Comparison of ENCODE assay signal across 12 cellular contexts in genomic region chr19:17108453-17108784, GRCh38. TPM values are rescaled to one million over a fixed set of nuclear protein-coding genes. Genes with fewer than 3 reads are reported as not detected.
A peak's percentile ranks its signal among the peaks of the same experiment; 100 is the strongest.
DNase-seq lines count a peak whose midpoint lies in the region; ATAC-seq and TF ChIP-seq lines count a peak whose summit lies in the region.
"Had no signal": no experiment of that assay in that cellular context is flagged by ENCODE, and none has a peak within 500 bp of the region (broad histone marks: within the 10 kb centered on the region; RNA-seq: fewer than 3 reads in every experiment).

No MANE protein-coding gene starts in this region.

- H3K27me3 ChIP-seq in DOHH2 (ENCODE audit: control insufficient read depth, low read length) (no peaks in the 10 kb centered on the region), left lung (no peaks in the 10 kb centered on the region)

- no peaks in the 10 kb centered on the region; the same call in 1 of the 2 replicates for H3F3A ChIP-seq in DOHH2 (ENCODE audit: control insufficient read depth, insufficient read depth)

- H3K9me3 ChIP-seq in DOHH2 (ENCODE audit: control insufficient read depth, insufficient read depth, low read length), result no peaks in the 10 kb centered on the region
- no peaks in the 10 kb centered on the region for H3K9me3 ChIP-seq in left lung
- H3K9me3 ChIP-seq: HAP-1 had no signal

- H3K9me2 ChIP-seq in DOHH2 (replicated peaks; ENCODE audit: control insufficient read depth, low read length), result no peaks in the 10 kb centered on the region

- peaks cover 74% of the 10 kb centered on the region for H3K4me1 ChIP-seq in DOHH2 (ENCODE audit: control insufficient read depth, low read length)
- peaks cover 5 to 93% of the 10 kb centered on the region in 2 donors for H3K4me1 ChIP-seq in left lung
- H3K4me1 ChIP-seq: HAP-1 had no signal

- H3K4me3 Mint-ChIP-seq in stimulated activated effector memory CD8-positive, alpha-beta T cell treated with anti-CD3 and anti-CD28 coated beads, Interleukin-12 subunit alpha, Interleukin-12 subunit beta, amount 100 ng/mL, for 72 hours, result no peak overlapping the region

- DNase-seq in left lung (no peak), NCI-H2196 treated with DMSO at 0.1 percent for 48 hours (lab: John Stamatoyannopoulos, UW; ENCODE audit: unreplicated experiment) (no peak), OCI-M1 (lab: John Stamatoyannopoulos, UW) (no peak), left colon (no peak)
- DNase-seq in stimulated activated effector memory CD8-positive, alpha-beta T cell treated with anti-CD3 and anti-CD28 coated beads, Interleukin-12 subunit alpha, Interleukin-12 subunit beta, amount 100 ng/mL, for 72 hours (ENCODE audit: low spot score in 2 of 2), result no peak
- no peak for DNase-seq in stimulated activated CD4-positive, alpha-beta T cell treated with anti-CD3 and anti-CD28 coated beads, Interleukin-2, amount 100 ng/mL, for 24 hours
- DNase-seq: activated naive CD4-positive, alpha-beta T cell treated with anti-CD3 and anti-CD28 coated beads, Interleukin-2, amount 50 U/mL, for 16 hours; DND-41; NCI-H1105 had no signal

- H3K27ac ChIP-seq in DOHH2 (ENCODE audit: low read depth, low read length) (peak overlapping the region; percentile 41), VCaP (peak overlapping the region; percentile 73), left lung (peak overlapping the region; percentile 58 to 93)

- H4K20me1 ChIP-seq in DOHH2 (ENCODE audit: control insufficient read depth, insufficient read depth, low read depth, low read length), result peaks cover 3% of the 10 kb centered on the region; the same call in 1 of the 2 replicates

- ATAC-seq in left lung (no peak), left colon (no peak)
- ATAC-seq in stimulated activated effector memory CD8-positive, alpha-beta T cell treated with anti-CD3 and anti-CD28 coated beads, Interleukin-12 subunit alpha, Interleukin-12 subunit beta, amount 100 ng/mL, for 72 hours, result no peak

- H3K9me3 Mint-ChIP-seq in stimulated activated effector memory CD8-positive, alpha-beta T cell treated with anti-CD3 and anti-CD28 coated beads, Interleukin-12 subunit alpha, Interleukin-12 subunit beta, amount 100 ng/mL, for 72 hours, result no peaks in the 10 kb centered on the region

- peaks cover 95% of the 10 kb centered on the region for H3K36me3 Mint-ChIP-seq in stimulated activated effector memory CD8-positive, alpha-beta T cell treated with anti-CD3 and anti-CD28 coated beads, Interleukin-12 subunit alpha, Interleukin-12 subunit beta, amount 100 ng/mL, for 72 hours

- peak overlapping the region; percentile 40 for H3K27ac Mint-ChIP-seq in stimulated activated effector memory CD8-positive, alpha-beta T cell treated with anti-CD3 and anti-CD28 coated beads, Interleukin-12 subunit alpha, Interleukin-12 subunit beta, amount 100 ng/mL, for 72 hours

- H3K36me3 ChIP-seq in DOHH2 (ENCODE audit: control insufficient read depth, low read length) (peaks cover 66% of the 10 kb centered on the region), left lung (peaks cover 0 to 46% of the 10 kb centered on the region in 2 donors)

- peaks cover 64% of the 10 kb centered on the region for H3K4me1 Mint-ChIP-seq in stimulated activated effector memory CD8-positive, alpha-beta T cell treated with anti-CD3 and anti-CD28 coated beads, Interleukin-12 subunit alpha, Interleukin-12 subunit beta, amount 100 ng/mL, for 72 hours

- H3K79me2 ChIP-seq in DOHH2 (ENCODE audit: control insufficient read depth, low read length), result peaks cover 93% of the 10 kb centered on the region

- H3K4me3 ChIP-seq in DOHH2 (ENCODE audit: low read length) (peak overlapping the region; percentile 29), left lung (peak overlapping the region in 1 of 2 donors; percentile 13)
- H3K4me3 ChIP-seq: HAP-1 had no signal

- peak overlapping the region; percentile 55 for H3K4me2 ChIP-seq in DOHH2 (ENCODE audit: low read length)

- intact Hi-C loops in left lung (cut with DNase I) (no loop called here), left colon (cut with DNase I, micrococcal nuclease) (no loop called here)

- no peak for TF ChIP-seq CTCF in DOHH2 (IDR thresholded peaks at IDR 0.05; ENCODE audit: low read depth, low read length, poor library complexity, severe bottlenecking)
- no peak for TF ChIP-seq CTCF in VCaP (conservative IDR thresholded peaks at IDR 0.05)
- TF ChIP-seq CTCF in left lung (IDR thresholded peaks at IDR 0.05), result no peak

RNA-seq across cellular contexts. Expression of gene MYO9B, which starts 32.8 kb away (rescaled TPM):
- total RNA-seq in left lung (100 to 1,000 TPM in 1 of 2 donors, 10 to 100 TPM in 1; 89.5 to 149 TPM), left colon (10 to 100 TPM; 69.9 to 82.2 TPM)

RNA-seq across cellular contexts. Expression of gene HAUS8, which starts 33.2 kb away (rescaled TPM):
- 10 to 100 TPM in 1 of 2 donors, 1 to 10 TPM in 1; 8.4 to 11.6 TPM for total RNA-seq in left lung
- 10 to 100 TPM; 10.7 to 14.1 TPM for total RNA-seq in left colon
